Comparison of ENCODE assay signal across 12 cellular contexts in genomic region chr6:1315560-1316386, GRCh38. TPM values are rescaled to one million over a fixed set of nuclear protein-coding genes. Genes with fewer than 3 reads are reported as not detected.
DNase-seq lines count a peak whose midpoint lies in the region; ATAC-seq and TF ChIP-seq lines count a peak whose summit lies in the region.
"Had no signal": no experiment of that assay in that cellular context is flagged by ENCODE, and none has a peak within 500 bp of the region (broad histone marks: within the 10 kb centered on the region; RNA-seq: fewer than 3 reads in every experiment).

No MANE protein-coding gene starts in this region.

- H3K27me3 Mint-ChIP-seq in HFFc6 (ENCODE audit: insufficient read depth) (peaks cover 7% of the 10 kb centered on the region), neural crest cell (ENCODE audit: low read depth) (peaks cover 60% of the 10 kb centered on the region)
- H3K27me3 Mint-ChIP-seq in effector memory CD8-positive, alpha-beta T cell: peaks cover 46 to 61% of the 10 kb centered on the region in 2 donors

- H3K4me1 ChIP-seq in thyroid gland: peaks cover 0 to 24% of the 10 kb centered on the region in 2 donors

- peaks cover 4% of the 10 kb centered on the region for H3K36me3 Mint-ChIP-seq in HFFc6 (ENCODE audit: low read depth)
- no peaks in the 10 kb centered on the region for H3K36me3 Mint-ChIP-seq in effector memory CD8-positive, alpha-beta T cell (ENCODE audit: insufficient read depth)
- peaks cover 8% of the 10 kb centered on the region for H3K36me3 Mint-ChIP-seq in neural crest cell (ENCODE audit: low read depth)

- H3K9me3 Mint-ChIP-seq in HFFc6 (no peaks in the 10 kb centered on the region), neural crest cell (no peaks in the 10 kb centered on the region)
- no peaks in the 10 kb centered on the region for H3K9me3 Mint-ChIP-seq in effector memory CD8-positive, alpha-beta T cell

- POLR2A ChIA-PET in AG04449 (lab: Yijun Ruan, JAX): no interaction called here

- H3K36me3 ChIP-seq in thyroid gland: no peaks in the 10 kb centered on the region
- H3K36me3 ChIP-seq: WERI-Rb-1 had no signal

- H3K27me3 ChIP-seq in thyroid gland: no peaks in the 10 kb centered on the region
- H3K27me3 ChIP-seq: testis had no signal

- ATAC-seq in effector memory CD8-positive, alpha-beta T cell (replicated peaks): no peak
- ATAC-seq in HG03039 (IDR thresholded peaks at IDR 0.05; ENCODE audit: unreplicated experiment): no peak

- DNase-seq in AG04449 (ENCODE audit: low read depth, low spot score) (no peak), HFFc6 (no peak), neural crest cell (ENCODE audit: low read depth, low spot score) (no peak), NCI-H1436 treated with DMSO at 0.1 percent for 48 hours (lab: John Stamatoyannopoulos, UW) (no peak), ACHN (no peak), thyroid gland (no peak)
- DNase-seq in effector memory CD8-positive, alpha-beta T cell: no peak
- DNase-seq: NCI-H526 treated with DMSO at 0.1 percent for 48 hours had no signal

- 63 to 71% methylated on average over 11 of the region's 11 CpGs for WGBS in thyroid gland, 2 donors

- H3K4me3 ChIP-seq in AG04449 (ENCODE audit: low read depth, low read length): peak overlapping the region; percentile 60
- H3K4me3 ChIP-seq in thyroid gland (replicated peaks in 1 of 3): peak overlapping the region in 1 of 3 donors; percentile 45

- peak overlapping the region in 1 of 3 donors; percentile 77 for H3K27ac ChIP-seq in thyroid gland
- H3K27ac ChIP-seq: testis, WERI-Rb-1 had no signal

- in situ Hi-C loops in ACHN (cut with HindIII; ENCODE audit: low pct_ligation_motif_present, low pct_unique_long_range_greater_than_20kb, low sequenced_read_pairs): no loop called here

- intact Hi-C loops in thyroid gland (cut with DNase I): no loop called here

- CTCF ChIA-PET in AG04449 (lab: Yijun Ruan, JAX): interaction anchor here (1.1 to 1.4 kb wide), 2 partner anchors 8 to 52 kb away, joined by 3 read pairs; no protein-coding TSS in a partner anchor

- H3K4me3 Mint-ChIP-seq in HFFc6 (peak overlapping the region; percentile 84), neural crest cell (peak overlapping the region; percentile 12)
- peak overlapping the region; percentile 39 to 68 for H3K4me3 Mint-ChIP-seq in effector memory CD8-positive, alpha-beta T cell

- H3K27ac Mint-ChIP-seq in HFFc6: peak overlapping the region; percentile 57; the same call in 1 of the 2 replicates
- no peak overlapping the region for H3K27ac Mint-ChIP-seq in effector memory CD8-positive, alpha-beta T cell
- H3K27ac Mint-ChIP-seq in neural crest cell (ENCODE audit: unreplicated experiment): no peak overlapping the region

- TF ChIP-seq CTCF in AG04449 (IDR thresholded peaks at IDR 0.05; ENCODE audit: insufficient read depth, low read length, missing control alignments) (no peak), HFFc6 (IDR thresholded peaks at IDR 0.05) (no peak), neural crest cell (conservative IDR thresholded peaks at IDR 0.05) (no peak), thyroid gland (IDR thresholded peaks at IDR 0.05) (no peak)

- TF ChIP-seq POLR2A in thyroid gland (IDR thresholded peaks at IDR 0.05): no peak

- H3K9me3 ChIP-seq in thyroid gland: no peaks in the 10 kb centered on the region
- H3K9me3 ChIP-seq: testis had no signal

- peaks cover 32% of the 10 kb centered on the region for H3K4me1 Mint-ChIP-seq in HFFc6 (ENCODE audit: low read depth)
- peaks cover 15 to 24% of the 10 kb centered on the region in 2 donors for H3K4me1 Mint-ChIP-seq in effector memory CD8-positive, alpha-beta T cell (ENCODE audit: low read depth in 2 of 2)
- H3K4me1 Mint-ChIP-seq in neural crest cell: peaks cover 26% of the 10 kb centered on the region

RNA-seq across cellular contexts. Expression of gene FOXQ1, which starts 3.9 kb away (rescaled TPM):
- total RNA-seq in HFFc6 (2021; fragmentation: NEBNext Ultra II Directional; extraction: Animal tissue kit (Norgen Biotek cat#: 25700)): 1 to 10 TPM in 5 of 6 experiments, under 1 TPM in 1; 0.74 to 3.2 (median 2.7) TPM
- not detected in 2 replicates for total RNA-seq in neural crest cell
- total RNA-seq in thyroid gland: 1 to 10 TPM in 2 of 4 donors, under 1 TPM in 2; 0.45 to 5.5 (median 1.7) TPM
- total RNA-seq: pulmonary artery endothelial cell had no signal

Comparison
In these comparisons a context has a peak if more than half of its experiments do, and no peak if none do; other contexts are left out.
1. H3K4me3 Mint-ChIP-seq: peak in every context shown above with its lines; median percentile 84 in HFFc6; 54 in effector memory CD8-positive, alpha-beta T cell; 12 in neural crest cell.